In the genomic region with DNA sequence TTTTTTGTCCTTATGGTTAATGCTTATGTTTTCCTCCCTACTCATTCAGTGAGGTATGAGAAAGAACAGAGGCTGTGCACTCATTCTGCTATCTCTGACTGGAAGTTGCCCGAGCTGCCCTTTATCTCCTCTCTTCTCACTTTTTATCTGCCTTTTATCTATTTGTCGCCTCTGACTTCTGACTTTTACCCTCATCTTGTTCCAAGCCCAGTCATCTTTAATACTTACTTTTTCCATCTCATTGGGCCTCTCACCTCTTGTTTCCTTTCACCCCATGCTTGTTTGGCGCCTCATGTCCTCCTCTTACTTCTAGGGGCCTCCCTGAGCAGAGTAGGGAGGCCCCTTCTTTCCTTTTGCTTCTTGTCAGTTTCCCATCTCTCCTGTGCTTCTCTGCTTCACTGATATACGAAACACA, we compare ENCODE assay signal across 1 cellular context.
TF ChIP-seq lines count a peak whose summit lies in the region.

No MANE protein-coding gene starts in this region.

TF ChIP-seq in WTC11, 78 proteins besides CTCF, POLR2A, EP300 and RAD21 (continued from another document):
- no peak for TF ChIP-seq ZNF532 (CRISPR knock-in tag; IDR thresholded peaks at IDR 0.05; ENCODE audit: borderline replicate concordance)
- no peak for TF ChIP-seq PRRX2 (CRISPR knock-in tag; IDR thresholded peaks at IDR 0.05)
- TF ChIP-seq TEAD4 (CRISPR knock-in tag; IDR thresholded peaks at IDR 0.05): no peak
